ENCODE assay signal across 19 cellular contexts in the genomic region with DNA sequence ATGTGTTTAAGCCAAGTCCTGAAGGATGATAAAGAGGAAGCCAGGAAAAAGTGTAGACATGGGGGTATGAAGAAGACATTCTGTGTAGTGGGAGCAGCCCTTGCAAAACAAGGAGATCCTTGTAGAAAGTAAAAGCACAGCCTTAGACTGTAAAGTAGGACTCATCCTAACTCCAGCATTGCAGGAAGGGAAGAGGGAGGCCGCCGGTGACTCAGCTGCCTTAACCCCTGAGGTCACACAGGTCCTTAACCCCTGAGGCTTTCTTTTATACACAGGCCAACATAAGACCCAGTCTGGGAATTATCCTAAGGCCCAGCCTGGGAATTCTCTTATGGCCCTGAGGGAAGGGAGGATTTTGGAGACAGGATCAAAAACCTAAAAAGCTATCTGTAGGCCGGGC. TPM values are rescaled to one million over a fixed set of nuclear protein-coding genes. Genes with fewer than 3 reads are reported as not detected.
DNase-seq lines count a peak whose midpoint lies in the region; ATAC-seq and TF ChIP-seq lines count a peak whose summit lies in the region.
"Had no signal": no experiment of that assay in that cellular context is flagged by ENCODE, and none has a peak within 500 bp of the region (broad histone marks: within the 10 kb centered on the region; RNA-seq: fewer than 3 reads in every experiment).

No MANE protein-coding gene starts in this region.

- in situ Hi-C loops in SK-MEL-5 (cut with HindIII; ENCODE audit: low pct_unique_long_range_greater_than_20kb, low sequenced_read_pairs): no loop called here

- no peak for TF ChIP-seq CTCF in left lung (IDR thresholded peaks at IDR 0.05)
- TF ChIP-seq CTCF in type B pancreatic cell (conservative IDR thresholded peaks at IDR 0.05): no peak
- no peak for TF ChIP-seq CTCF in CD14-positive monocyte (IDR thresholded peaks at IDR 0.05)

- H3K27ac Mint-ChIP-seq in type B pancreatic cell: no peak overlapping the region
- H3K27ac Mint-ChIP-seq in CD14-positive monocyte: peak overlapping the region in 2 of 7 donors; percentile 6 to 14
- H3K27ac Mint-ChIP-seq: activated CD8-positive, alpha-beta T cell treated with anti-CD3 and anti-CD28 coated beads for 36 hours; activated naive CD8-positive, alpha-beta T cell treated with anti-CD3 and anti-CD28 coated beads for 36 hours; activated T-cell treated with anti-CD3 and anti-CD28 coated beads, Interleukin-2, amount 50 U/mL, for 72 hours had no signal

- H3K4me3 Mint-ChIP-seq in type B pancreatic cell (no peak overlapping the region), CD14-positive monocyte (no peak overlapping the region)
- H3K4me3 Mint-ChIP-seq: activated CD8-positive, alpha-beta T cell treated with anti-CD3 and anti-CD28 coated beads for 36 hours; activated naive CD8-positive, alpha-beta T cell treated with anti-CD3 and anti-CD28 coated beads for 36 hours; activated T-cell treated with anti-CD3 and anti-CD28 coated beads, Interleukin-2, amount 50 U/mL, for 72 hours had no signal

- H3K27ac ChIP-seq in left lung (no peak overlapping the region), skeletal muscle tissue (ENCODE audit: low read depth, low read length) (peak overlapping the region; percentile 32)
- H3K27ac ChIP-seq: stomach, VCaP had no signal

- no peaks in the 10 kb centered on the region for H3K36me3 Mint-ChIP-seq in type B pancreatic cell
- peaks cover 0 to 9% of the 10 kb centered on the region in 2 donors for H3K36me3 Mint-ChIP-seq in CD14-positive monocyte
- H3K36me3 Mint-ChIP-seq: activated naive CD8-positive, alpha-beta T cell treated with anti-CD3 and anti-CD28 coated beads for 36 hours had no signal

- H3K27me3 Mint-ChIP-seq in type B pancreatic cell (peaks cover 7% of the 10 kb centered on the region), CD14-positive monocyte (ENCODE audit: low read depth in 3 of 3) (peaks cover 0 to 1% (median 0%) of the 10 kb centered on the region in 3 donors)
- H3K27me3 Mint-ChIP-seq: activated CD8-positive, alpha-beta T cell treated with anti-CD3 and anti-CD28 coated beads for 36 hours; activated naive CD8-positive, alpha-beta T cell treated with anti-CD3 and anti-CD28 coated beads for 36 hours had no signal

- DNase-seq in HT1080 (ENCODE audit: low read depth): peak; percentile 59
- peak; percentile 60 for DNase-seq in SK-MEL-5 (ENCODE audit: low read depth, low spot score)
- DNase-seq in left lung: peak in 1 of 2 donors; percentile 69
- DNase-seq in type B pancreatic cell (ENCODE audit: extremely low spot score, unreplicated experiment): no peak
- DNase-seq in NCI-H226: no peak
- DNase-seq in CD14-positive monocyte (ENCODE audit: low spot score): no peak
- DNase-seq: activated CD8-positive, alpha-beta T cell treated with anti-CD3 and anti-CD28 coated beads for 36 hours; activated naive CD8-positive, alpha-beta T cell treated with anti-CD3 and anti-CD28 coated beads for 36 hours; activated T-cell treated with anti-CD3 and anti-CD28 coated beads, Interleukin-2, amount 50 U/mL, for 72 hours; COR-L47; effector memory CD4-positive, alpha-beta T cell; NCI-H1048; NCI-H2081 treated with DMSO at 0.1 percent for 48 hours; NCI-H774; posterior cingulate gyrus; stomach; T-helper 1 cell had no signal

- H3K4me3 ChIP-seq in left lung: no peak overlapping the region
- H3K4me3 ChIP-seq in skeletal muscle tissue (ENCODE audit: low read length in 3 of 3): peak overlapping the region in 1 of 3 donors; percentile 14
- H3K4me3 ChIP-seq: stomach had no signal

- H3K4me1 ChIP-seq in left lung: peaks cover 5 to 20% of the 10 kb centered on the region in 2 donors
- peaks cover 35 to 68% (median 63%) of the 10 kb centered on the region in 3 donors for H3K4me1 ChIP-seq in skeletal muscle tissue (ENCODE audit: control insufficient read depth in 3 of 3, insufficient read depth in 3 of 3, low read length in 3 of 3)

- H3K4me1 Mint-ChIP-seq in type B pancreatic cell (ENCODE audit: unreplicated experiment) (peaks cover 22% of the 10 kb centered on the region), CD14-positive monocyte (peaks cover 17% of the 10 kb centered on the region)

- peaks cover 4% of the 10 kb centered on the region for H3K9me3 Mint-ChIP-seq in type B pancreatic cell
- H3K9me3 Mint-ChIP-seq in CD14-positive monocyte: no peaks in the 10 kb centered on the region
- H3K9me3 Mint-ChIP-seq: activated CD8-positive, alpha-beta T cell treated with anti-CD3 and anti-CD28 coated beads for 36 hours; activated naive CD8-positive, alpha-beta T cell treated with anti-CD3 and anti-CD28 coated beads for 36 hours; activated T-cell treated with anti-CD3 and anti-CD28 coated beads, Interleukin-2, amount 50 U/mL, for 72 hours had no signal

- intact Hi-C loops in left lung (cut with DNase I) (no loop called here), CD14-positive monocyte (cut with micrococcal nuclease) (no loop called here)

- H3K36me3 ChIP-seq in left lung: no peaks in the 10 kb centered on the region
- no peaks in the 10 kb centered on the region for H3K36me3 ChIP-seq in skeletal muscle tissue (ENCODE audit: control insufficient read depth in 3 of 3, insufficient read depth in 3 of 3, low read length in 3 of 3)
- H3K36me3 ChIP-seq: stomach had no signal

- H3K9ac ChIP-seq in skeletal muscle tissue (ENCODE audit: low read depth in 1 of 3, low read length in 3 of 3): peak overlapping the region; percentile 25 to 55 (median 52)

- H3K27me3 ChIP-seq in left lung (no peaks in the 10 kb centered on the region), skeletal muscle tissue (ENCODE audit: control insufficient read depth in 3 of 3, insufficient read depth in 3 of 3, low read length in 3 of 3) (no peaks in the 10 kb centered on the region)
- H3K27me3 ChIP-seq: stomach had no signal

- H3K9me3 ChIP-seq in left lung: no peaks in the 10 kb centered on the region
- H3K9me3 ChIP-seq in skeletal muscle tissue (ENCODE audit: control insufficient read depth in 3 of 3, low read length in 3 of 3): no peaks in the 10 kb centered on the region
- H3K9me3 ChIP-seq: stomach had no signal

- ATAC-seq in left lung: peak; percentile 13
- ATAC-seq: activated CD8-positive, alpha-beta T cell treated with anti-CD3 and anti-CD28 coated beads for 36 hours; activated T-cell treated with anti-CD3 and anti-CD28 coated beads, Interleukin-2, amount 50 U/mL, for 72 hours had no signal

RNA-seq across cellular contexts. Expression of gene PGM1, which starts 18.0 kb away (rescaled TPM):
- 31.9 and 34.4 TPM in 2 replicates for total RNA-seq in HT1080 (2014; rRNA removed; shearing (Covaris generic))
- polyA plus RNA-seq in HT1080 (2015; cell fraction: cytosol; rRNA removed): 38.4 and 41.7 TPM in 2 replicates
- 44.6 and 50.5 TPM in 2 replicates for polyA plus RNA-seq in HT1080 (2015; cell fraction: nucleus; rRNA removed)
- total RNA-seq in SK-MEL-5 (2014; rRNA removed; shearing (Covaris generic)): 79.5 and 79.8 TPM in 2 replicates
- polyA plus RNA-seq in SK-MEL-5 (2015; cell fraction: cytosol; rRNA removed): 64.9 and 71.8 TPM in 2 replicates
- 20.0 and 22.5 TPM in 2 replicates for polyA plus RNA-seq in SK-MEL-5 (2015; cell fraction: nucleus; rRNA removed)
- total RNA-seq in left lung: 10 to 100 TPM; 46.0 to 65.6 TPM
- total RNA-seq in skeletal muscle tissue: 144 TPM
- 32.4 and 32.9 TPM in 2 replicates for total RNA-seq in type B pancreatic cell (ENCODE audit: low replicate concordance)
- polyA plus RNA-seq in CD14-positive monocyte: 10 to 100 TPM; 28.7 to 39.8 TPM

Comparison
In these comparisons a context has a peak if more than half of its experiments do, and no peak if none do; other contexts are left out.
1. DNase-seq: peak in HT1080 (single experiment) and SK-MEL-5 (single experiment); none in type B pancreatic cell (single experiment), NCI-H226 (single experiment) and CD14-positive monocyte (single experiment).